Comparison of ENCODE assay signal across 1 cellular context in the genomic region with DNA sequence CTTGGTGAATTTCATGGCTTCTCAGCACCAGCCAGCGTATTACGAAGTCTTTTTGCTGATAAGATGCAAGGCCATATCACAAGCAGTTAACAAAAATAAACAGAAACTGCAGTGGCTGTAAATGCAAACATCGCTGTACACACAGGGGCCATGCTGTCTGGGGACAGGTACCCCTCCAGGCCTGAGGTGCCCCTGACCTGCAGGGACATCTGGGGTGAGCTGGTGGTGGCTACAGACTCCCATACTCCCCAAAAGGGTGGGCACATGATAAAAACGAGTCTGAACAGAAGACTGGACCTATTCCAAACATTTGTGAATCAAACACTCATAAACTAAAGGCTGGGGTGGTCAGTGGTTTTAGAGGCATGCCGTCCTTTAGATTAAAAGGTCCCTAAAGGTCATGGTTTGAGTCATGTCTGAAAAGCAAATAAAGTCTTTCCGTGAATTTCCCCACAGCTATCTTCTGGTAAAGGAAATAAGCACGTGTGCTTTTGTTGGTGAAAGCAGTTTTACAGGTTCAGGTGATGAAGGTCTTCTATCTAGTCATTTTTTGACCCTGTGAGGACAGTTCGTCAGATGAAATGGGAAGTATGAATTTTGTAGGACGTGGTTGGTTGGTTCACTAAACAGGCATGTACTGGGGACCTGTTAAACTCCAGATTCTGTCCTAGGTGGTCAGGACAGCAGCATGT.
TF ChIP-seq lines count a peak whose summit lies in the region.

No MANE protein-coding gene starts in this region.

TF ChIP-seq in SK-N-SH treated with all-trans-retinoic acid at 6 μM for 48 hours, 23 proteins besides CTCF, POLR2A, EP300 and RAD21 (continued from another document):
- no peak for TF ChIP-seq ESRRG (CRISPR knock-in tag; IDR thresholded peaks at IDR 0.05)
- TF ChIP-seq ARNTL (CRISPR knock-in tag; IDR thresholded peaks at IDR 0.05; ENCODE audit: borderline replicate concordance, low read depth): no peak
- TF ChIP-seq, protein P1, sequence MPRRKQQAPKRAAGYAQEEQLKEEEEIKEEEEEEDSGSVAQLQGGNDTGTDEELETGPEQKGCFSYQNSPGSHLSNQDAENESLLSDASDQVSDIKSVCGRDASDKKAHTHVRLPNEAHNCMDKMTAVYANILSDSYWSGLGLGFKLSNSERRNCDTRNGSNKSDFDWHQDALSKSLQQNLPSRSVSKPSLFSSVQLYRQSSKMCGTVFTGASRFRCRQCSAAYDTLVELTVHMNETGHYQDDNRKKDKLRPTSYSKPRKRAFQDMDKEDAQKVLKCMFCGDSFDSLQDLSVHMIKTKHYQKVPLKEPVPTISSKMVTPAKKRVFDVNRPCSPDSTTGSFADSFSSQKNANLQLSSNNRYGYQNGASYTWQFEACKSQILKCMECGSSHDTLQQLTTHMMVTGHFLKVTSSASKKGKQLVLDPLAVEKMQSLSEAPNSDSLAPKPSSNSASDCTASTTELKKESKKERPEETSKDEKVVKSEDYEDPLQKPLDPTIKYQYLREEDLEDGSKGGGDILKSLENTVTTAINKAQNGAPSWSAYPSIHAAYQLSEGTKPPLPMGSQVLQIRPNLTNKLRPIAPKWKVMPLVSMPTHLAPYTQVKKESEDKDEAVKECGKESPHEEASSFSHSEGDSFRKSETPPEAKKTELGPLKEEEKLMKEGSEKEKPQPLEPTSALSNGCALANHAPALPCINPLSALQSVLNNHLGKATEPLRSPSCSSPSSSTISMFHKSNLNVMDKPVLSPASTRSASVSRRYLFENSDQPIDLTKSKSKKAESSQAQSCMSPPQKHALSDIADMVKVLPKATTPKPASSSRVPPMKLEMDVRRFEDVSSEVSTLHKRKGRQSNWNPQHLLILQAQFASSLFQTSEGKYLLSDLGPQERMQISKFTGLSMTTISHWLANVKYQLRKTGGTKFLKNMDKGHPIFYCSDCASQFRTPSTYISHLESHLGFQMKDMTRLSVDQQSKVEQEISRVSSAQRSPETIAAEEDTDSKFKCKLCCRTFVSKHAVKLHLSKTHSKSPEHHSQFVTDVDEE (CRISPR knock-in tag; IDR thresholded peaks at IDR 0.05): no peak
- no peak for TF ChIP-seq ZFP3 (CRISPR knock-in tag; IDR thresholded peaks at IDR 0.05)
- no peak for TF ChIP-seq CSDC2 (CRISPR knock-in tag; IDR thresholded peaks at IDR 0.05)
- TF ChIP-seq, protein P2, sequence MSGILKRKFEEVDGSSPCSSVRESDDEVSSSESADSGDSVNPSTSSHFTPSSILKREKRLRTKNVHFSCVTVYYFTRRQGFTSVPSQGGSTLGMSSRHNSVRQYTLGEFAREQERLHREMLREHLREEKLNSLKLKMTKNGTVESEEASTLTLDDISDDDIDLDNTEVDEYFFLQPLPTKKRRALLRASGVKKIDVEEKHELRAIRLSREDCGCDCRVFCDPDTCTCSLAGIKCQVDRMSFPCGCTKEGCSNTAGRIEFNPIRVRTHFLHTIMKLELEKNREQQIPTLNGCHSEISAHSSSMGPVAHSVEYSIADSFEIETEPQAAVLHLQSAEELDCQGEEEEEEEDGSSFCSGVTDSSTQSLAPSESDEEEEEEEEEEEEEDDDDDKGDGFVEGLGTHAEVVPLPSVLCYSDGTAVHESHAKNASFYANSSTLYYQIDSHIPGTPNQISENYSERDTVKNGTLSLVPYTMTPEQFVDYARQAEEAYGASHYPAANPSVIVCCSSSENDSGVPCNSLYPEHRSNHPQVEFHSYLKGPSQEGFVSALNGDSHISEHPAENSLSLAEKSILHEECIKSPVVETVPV (CRISPR knock-in tag; IDR thresholded peaks at IDR 0.05): no peak
TF ChIP-seq in SK-N-SH treated with all-trans-retinoic acid at 6 μM for 48 hours: peak in this region for 0.
